30 cellular contexts compared by ENCODE assay signal in the genomic region with DNA sequence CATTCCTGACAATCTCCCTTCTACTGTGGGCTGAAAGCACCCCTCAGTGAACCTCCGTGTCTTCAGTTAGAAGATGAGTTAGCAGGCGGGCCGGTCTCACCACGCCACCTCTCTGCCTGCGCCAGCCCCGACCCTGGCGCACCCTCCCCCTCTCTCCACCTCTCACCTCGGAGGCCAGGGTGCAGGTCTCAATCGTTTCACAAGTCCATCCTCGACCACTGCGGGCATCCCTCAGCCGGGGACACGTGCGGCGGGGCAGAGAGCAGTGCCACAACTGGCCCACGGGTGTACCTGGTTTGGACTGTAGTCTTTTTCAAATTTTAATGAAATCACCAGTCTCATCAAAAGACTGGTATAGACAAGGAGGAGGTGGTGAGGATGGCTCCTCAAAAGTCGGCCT.
"Had no signal": no experiment of that assay in that cellular context is flagged by ENCODE, and none has a peak within 500 bp of the region (broad histone marks: within the 10 kb centered on the region; RNA-seq: fewer than 3 reads in every experiment).

No MANE protein-coding gene starts in this region.

- ATAC-seq: activated T-cell treated with anti-CD3 and anti-CD28 coated beads, Interleukin-2, amount 50 U/mL, for 72 hours; left lung; SK-N-SH treated with all-trans-retinoic acid at 6 μM for 48 hours had no signal

- H3K27ac ChIP-seq: adrenal gland, ascending aorta, dorsolateral prefrontal cortex, esophagus muscularis mucosa, hepatocyte, left lung, neutrophil, ovary, prostate gland, thoracic aorta had no signal

- FAIRE-seq: colon, frontal cortex had no signal

- H3K4me3 Mint-ChIP-seq: activated naive CD4-positive, alpha-beta T cell treated with anti-CD3 and anti-CD28 coated beads, Interleukin-2, amount 50 U/mL, for 24 hours; activated T-cell treated with anti-CD3 and anti-CD28 coated beads, Interleukin-2, amount 50 U/mL, for 72 hours; type B pancreatic cell had no signal

- H3K9me3 Mint-ChIP-seq: activated naive CD4-positive, alpha-beta T cell treated with anti-CD3 and anti-CD28 coated beads, Interleukin-2, amount 50 U/mL, for 24 hours; activated T-cell treated with anti-CD3 and anti-CD28 coated beads, Interleukin-2, amount 50 U/mL, for 72 hours; naive B cell had no signal

- H3K27me3 ChIP-seq: adrenal gland, ascending aorta, dorsolateral prefrontal cortex, esophagus muscularis mucosa, hepatocyte, left lung, neutrophil, ovary had no signal

- H3K4me2 ChIP-seq: hepatocyte had no signal

- H3K36me3 ChIP-seq: adrenal gland, ascending aorta, left lung, neutrophil, ovary, prostate gland had no signal

- H3K4me1 ChIP-seq: ascending aorta, esophagus muscularis mucosa, left lung, prostate gland had no signal

- H3K9me3 ChIP-seq: adrenal gland, ascending aorta, esophagus muscularis mucosa, left lung, neutrophil, ovary, prostate gland, thoracic aorta had no signal

- H3K27me3 Mint-ChIP-seq: activated naive CD4-positive, alpha-beta T cell treated with anti-CD3 and anti-CD28 coated beads, Interleukin-2, amount 50 U/mL, for 24 hours; naive B cell; type B pancreatic cell had no signal

- H3K4me3 ChIP-seq: adrenal gland, ascending aorta, dorsolateral prefrontal cortex, esophagus muscularis mucosa, hepatocyte, left lung, lung, ovary, prostate gland, thoracic aorta had no signal

- DNase-seq: activated CD4-positive, alpha-beta T cell treated with anti-CD3 and anti-CD28 coated beads for 1 hour; activated CD4-positive, alpha-beta T cell treated with anti-CD3 and anti-CD28 coated beads, Interleukin-2, amount 50 U/mL, for 1 hour; activated CD8-positive, alpha-beta memory T cell treated with anti-CD3 and anti-CD28 coated beads for 24 hours; activated CD8-positive, alpha-beta memory T cell treated with anti-CD3 and anti-CD28 coated beads, Interleukin-2, amount 50 U/mL, for 48 hours; activated gamma-delta T cell; activated T-cell treated with anti-CD3 and anti-CD28 coated beads, Interleukin-2, amount 50 U/mL, for 72 hours; adrenal gland; central memory CD4-positive, alpha-beta T cell; glutamatergic neuron; kidney glomerular epithelial cell; left lung; naive B cell; ovary; stimulated activated CD4-positive, alpha-beta T cell treated with anti-CD3 and anti-CD28 coated beads, Interleukin-12 subunit alpha, Interleukin-12 subunit beta, amount 100 ng/mL, for 4 hours; stimulated activated CD4-positive, alpha-beta T cell treated with anti-CD3 and anti-CD28 coated beads, Interleukin-4, amount 100 ng/mL, for 4 hours; T-helper 1 cell; T-helper 9 cell had no signal

- H3K27ac Mint-ChIP-seq: type B pancreatic cell had no signal
